In genomic region chr6:8499540-8499939, GRCh38 we compare ENCODE assay signal across 1 cellular context.
TF ChIP-seq lines count a peak whose summit lies in the region.

No MANE protein-coding gene starts in this region.

TF ChIP-seq in GM12878, 131 proteins besides CTCF, POLR2A, EP300 and RAD21 (continued from another document):
- TF ChIP-seq, protein P1, sequence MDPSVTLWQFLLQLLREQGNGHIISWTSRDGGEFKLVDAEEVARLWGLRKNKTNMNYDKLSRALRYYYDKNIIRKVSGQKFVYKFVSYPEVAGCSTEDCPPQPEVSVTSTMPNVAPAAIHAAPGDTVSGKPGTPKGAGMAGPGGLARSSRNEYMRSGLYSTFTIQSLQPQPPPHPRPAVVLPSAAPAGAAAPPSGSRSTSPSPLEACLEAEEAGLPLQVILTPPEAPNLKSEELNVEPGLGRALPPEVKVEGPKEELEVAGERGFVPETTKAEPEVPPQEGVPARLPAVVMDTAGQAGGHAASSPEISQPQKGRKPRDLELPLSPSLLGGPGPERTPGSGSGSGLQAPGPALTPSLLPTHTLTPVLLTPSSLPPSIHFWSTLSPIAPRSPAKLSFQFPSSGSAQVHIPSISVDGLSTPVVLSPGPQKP (IDR thresholded peaks at IDR 0.05; ENCODE audit: low read depth, low read length), result no peak
- TF ChIP-seq LARP7 (IDR thresholded peaks at IDR 0.05) (no peak), POU2F2 (IDR thresholded peaks at IDR 0.05; ENCODE audit: borderline replicate concordance, low read depth, low read length) (no peak), NFXL1 (IDR thresholded peaks at IDR 0.05; ENCODE audit: borderline replicate concordance) (no peak), SMC3 (IDR thresholded peaks at IDR 0.05; ENCODE audit: borderline replicate concordance, low read length) (no peak), ZBTB4 (CRISPR knock-in tag; IDR thresholded peaks at IDR 0.05) (no peak), STAT1 (conservative IDR thresholded peaks at IDR 0.05) (no peak), SUZ12 (IDR thresholded peaks at IDR 0.05; ENCODE audit: unreplicated experiment) (no peak), PML (IDR thresholded peaks at IDR 0.05; ENCODE audit: low read length) (no peak), TBL1XR1 (IDR thresholded peaks at IDR 0.05; ENCODE audit: low read depth, low read length) (no peak)
